8 cellular contexts compared by ENCODE assay signal in the genomic region with DNA sequence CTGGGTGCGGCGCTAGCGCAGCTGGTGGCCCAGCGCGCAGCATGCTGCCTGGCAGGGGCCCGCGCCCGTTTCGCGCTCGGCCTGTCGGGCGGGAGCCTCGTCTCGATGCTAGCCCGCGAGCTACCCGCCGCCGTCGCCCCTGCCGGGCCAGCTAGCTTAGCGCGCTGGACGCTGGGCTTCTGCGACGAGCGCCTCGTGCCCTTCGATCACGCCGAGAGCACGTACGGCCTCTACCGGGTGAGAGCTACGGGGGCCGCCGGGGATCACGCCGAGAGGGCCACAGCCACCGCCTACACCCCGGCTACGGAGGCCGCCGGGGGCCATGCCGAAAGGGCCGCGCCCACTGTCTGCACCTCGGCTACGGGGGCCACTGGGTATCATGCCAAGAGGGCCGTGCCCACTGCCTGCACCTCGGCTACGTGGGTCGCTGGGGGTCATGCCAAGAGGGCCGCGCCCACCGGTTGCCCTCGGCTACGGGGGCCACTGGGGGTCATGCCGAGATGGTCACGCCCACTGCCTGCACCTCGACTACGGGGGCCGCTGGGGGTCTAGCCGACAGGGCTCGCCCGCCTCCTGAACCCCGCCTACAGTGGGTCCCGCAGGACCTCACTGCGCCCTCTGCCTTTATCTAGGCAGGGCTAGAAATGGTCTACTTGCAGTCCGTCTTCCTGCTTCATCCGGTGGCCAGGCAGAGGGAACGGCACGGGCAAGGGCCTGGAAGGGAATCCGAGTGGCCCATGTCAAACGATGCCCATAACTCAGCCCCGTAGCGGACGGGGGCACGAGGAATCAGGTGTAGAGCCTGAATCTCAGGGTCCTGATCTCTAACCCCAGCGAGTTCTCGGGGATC. TPM values are rescaled to one million over a fixed set of nuclear protein-coding genes. Genes with fewer than 3 reads are reported as not detected.
DNase-seq lines count a peak whose midpoint lies in the region; ATAC-seq and TF ChIP-seq lines count a peak whose summit lies in the region.

No MANE protein-coding gene starts in this region.

- H3K56ac ChIP-seq in mesendoderm (ENCODE audit: low read length) = peak overlapping the region; percentile 98

- peaks cover 2% of the 10 kb centered on the region for H3K79me2 ChIP-seq in mesendoderm (ENCODE audit: control insufficient read depth, insufficient read depth, low read length)

- H3K9ac ChIP-seq in mesendoderm (ENCODE audit: low read length) = peak overlapping the region; percentile 95

- no peak overlapping the region for H3K23ac ChIP-seq in mesendoderm (ENCODE audit: low read length)

- H4K8ac ChIP-seq in mesendoderm (ENCODE audit: low read depth, low read length) = no peak overlapping the region

- peaks cover 5% of the 10 kb centered on the region for H3K36me3 ChIP-seq in BJ (ENCODE audit: control insufficient read depth, insufficient read depth, low read length)
- H3K36me3 ChIP-seq in effector memory CD4-positive, alpha-beta T cell (ENCODE audit: control insufficient read depth, insufficient read depth, low read length) = no peaks in the 10 kb centered on the region
- H3K36me3 ChIP-seq in mesendoderm (ENCODE audit: control insufficient read depth, insufficient read depth, low read length) = peaks cover 2% of the 10 kb centered on the region

- peak overlapping the region; percentile 94 for H3K4me3 Mint-ChIP-seq in activated CD8-positive, alpha-beta T cell treated with anti-CD3 and anti-CD28 coated beads, Interleukin-2, amount 10 ng/mL, durations not matched to agents 7 days and 5 days

- TF ChIP-seq CTCF in BJ (IDR thresholded peaks at IDR 0.05; ENCODE audit: insufficient read depth, low read depth, low read length) = peak; percentile 47

- DNase-seq in BJ (ENCODE audit: low read depth) = no peak
- DNase-seq in NCI-H82 treated with DMSO at 0.1 percent for 48 hours (lab: John Stamatoyannopoulos, UW; ENCODE audit: unreplicated experiment) = peak; percentile 47
- DNase-seq in activated CD8-positive, alpha-beta T cell treated with anti-CD3 and anti-CD28 coated beads, Interleukin-2, amount 10 ng/mL, durations not matched to agents 7 days and 5 days = peak; percentile 94
- peak; percentile 71 to 75 (median 74) for DNase-seq in effector memory CD4-positive, alpha-beta T cell
- DNase-seq in mesendoderm = peak; percentile 85
- DNase-seq in stimulated activated CD8-positive, alpha-beta memory T cell treated with anti-CD3 and anti-CD28 coated beads, Interleukin-12 subunit alpha, Interleukin-12 subunit beta, amount 100 ng/mL, for 4 hours (ENCODE audit: low read depth) = peak; percentile 74

- H3K27ac ChIP-seq in effector memory CD4-positive, alpha-beta T cell (ENCODE audit: insufficient read depth, low read length, poor library complexity, severe bottlenecking) = peak overlapping the region; percentile 92
- H3K27ac ChIP-seq in mesendoderm (ENCODE audit: low read depth, low read length) = peak overlapping the region; percentile 74

- H3K4ac ChIP-seq in mesendoderm (ENCODE audit: low read depth, low read length) = peak overlapping the region; percentile 56

- H3K4me2 ChIP-seq in mesendoderm (ENCODE audit: low read length) = peak overlapping the region; percentile 13

- peaks cover under 1% of the 10 kb centered on the region for H3K9me3 Mint-ChIP-seq in activated CD8-positive, alpha-beta T cell treated with anti-CD3 and anti-CD28 coated beads, Interleukin-2, amount 10 ng/mL, durations not matched to agents 7 days and 5 days (ENCODE audit: insufficient read depth)

- H3K9me3 ChIP-seq in effector memory CD4-positive, alpha-beta T cell (ENCODE audit: control insufficient read depth, low read length) = no peaks in the 10 kb centered on the region

- H2AK5ac ChIP-seq in mesendoderm (ENCODE audit: low read length) = no peak overlapping the region

- peaks cover 44% of the 10 kb centered on the region for H3K36me3 Mint-ChIP-seq in activated CD8-positive, alpha-beta T cell treated with anti-CD3 and anti-CD28 coated beads, Interleukin-2, amount 10 ng/mL, durations not matched to agents 7 days and 5 days (ENCODE audit: low read depth)

- peaks cover 44% of the 10 kb centered on the region for H3K4me1 Mint-ChIP-seq in activated CD8-positive, alpha-beta T cell treated with anti-CD3 and anti-CD28 coated beads, Interleukin-2, amount 10 ng/mL, durations not matched to agents 7 days and 5 days (ENCODE audit: low read depth)

- H3K4me3 ChIP-seq in BJ (ENCODE audit: low read depth, low read length) = peak overlapping the region; percentile 96
- H3K4me3 ChIP-seq in effector memory CD4-positive, alpha-beta T cell (ENCODE audit: insufficient read depth, low read depth, low read length, poor library complexity, severe bottlenecking) = peak overlapping the region; percentile 74
- H3K4me3 ChIP-seq in mesendoderm (ENCODE audit: low read length) = peak overlapping the region; percentile 77

- ATAC-seq in GM19025 (IDR thresholded peaks at IDR 0.05; ENCODE audit: low read depth, unreplicated experiment) (peak; percentile 54), HG03280 (IDR thresholded peaks at IDR 0.05; ENCODE audit: unreplicated experiment) (peak; percentile 64)
- peak; percentile 74 for ATAC-seq in activated CD8-positive, alpha-beta T cell treated with anti-CD3 and anti-CD28 coated beads, Interleukin-2, amount 10 ng/mL, durations not matched to agents 7 days and 5 days

- peaks cover 16% of the 10 kb centered on the region for H3K4me1 ChIP-seq in effector memory CD4-positive, alpha-beta T cell (ENCODE audit: control insufficient read depth, insufficient read depth, low read length, poor library complexity, severe bottlenecking)
- no peaks in the 10 kb centered on the region for H3K4me1 ChIP-seq in mesendoderm (ENCODE audit: control insufficient read depth, low read depth, low read length)

- POLR2A ChIA-PET in BJ (lab: Charles Lee) = interaction anchor here (0.7 to 0.8 kb wide), 3 partner anchors 24 to 41 kb away, joined by 4 to 9 read pairs (median 4); no protein-coding TSS in a partner anchor
- POLR2A ChIA-PET in activated CD8-positive, alpha-beta T cell treated with anti-CD3 and anti-CD28 coated beads, Interleukin-2, amount 10 ng/mL, durations not matched to agents 7 days and 5 days (lab: Charles Lee) = interaction anchor here (0.9 to 3.4 kb wide), 10 partner anchors 10 to 110 kb away, joined by 3 to 36 read pairs (median 6); no protein-coding TSS in a partner anchor

- peak overlapping the region; percentile 78 for H3K18ac ChIP-seq in mesendoderm (ENCODE audit: low read length)

- H3K79me1 ChIP-seq in mesendoderm (ENCODE audit: low read length) = peaks cover 6% of the 10 kb centered on the region

- H2BK120ac ChIP-seq in mesendoderm (ENCODE audit: low read depth, low read length) = no peak overlapping the region

- H3K27me3 Mint-ChIP-seq in activated CD8-positive, alpha-beta T cell treated with anti-CD3 and anti-CD28 coated beads, Interleukin-2, amount 10 ng/mL, durations not matched to agents 7 days and 5 days (ENCODE audit: low read depth) = no peaks in the 10 kb centered on the region

- H2BK15ac ChIP-seq in mesendoderm (replicated peaks; ENCODE audit: low read depth) = no peak overlapping the region

- H3K27ac Mint-ChIP-seq in activated CD8-positive, alpha-beta T cell treated with anti-CD3 and anti-CD28 coated beads, Interleukin-2, amount 10 ng/mL, durations not matched to agents 7 days and 5 days = peak overlapping the region; percentile 97

- H4K5ac ChIP-seq in mesendoderm (ENCODE audit: low read length) = no peak overlapping the region

- H2BK5ac ChIP-seq in mesendoderm (ENCODE audit: low read length) = peak overlapping the region; percentile 64

- CTCF ChIA-PET in BJ (lab: Yijun Ruan, JAX) = interaction anchor here (0.7 to 1.5 kb wide), 3 partner anchors 15 to 63 kb away, joined by 3 to 6 read pairs (median 4); no protein-coding TSS in a partner anchor
- CTCF ChIA-PET in activated CD8-positive, alpha-beta T cell treated with anti-CD3 and anti-CD28 coated beads, Interleukin-2, amount 10 ng/mL, durations not matched to agents 7 days and 5 days (lab: Charles Lee) = interaction anchor here (0.7 to 3.6 kb wide), 11 partner anchors 10 to 421 kb away, joined by 3 to 50 read pairs (median 4); a partner anchor contains a TSS

- no CpG with 5 or more reads among the region's 82 CpGs for WGBS in mesendoderm (ENCODE audit: extremely low coverage, insufficient coverage, low lambda C conversion rate)

- H3K27me3 ChIP-seq in BJ (ENCODE audit: control insufficient read depth, insufficient read depth, low read length) (no peaks in the 10 kb centered on the region), mesendoderm (ENCODE audit: insufficient read depth, low read length, poor library complexity) (no peaks in the 10 kb centered on the region)
- H3K27me3 ChIP-seq in effector memory CD4-positive, alpha-beta T cell (replicated peaks; ENCODE audit: control insufficient read depth, insufficient read depth, low read length, poor library complexity, severe bottlenecking) = no peaks in the 10 kb centered on the region

RNA-seq across cellular contexts. Expression of a gene that starts 0.5 kb away (rescaled TPM):
- polyA plus RNA-seq in BJ (2011; rRNA removed) = 73.4 and 89.2 TPM in 2 replicates
- 73.8 and 114 TPM in 2 replicates for polyA minus RNA-seq in BJ (2011; rRNA and poly(A)+ RNA removed)
- total RNA-seq in activated CD8-positive, alpha-beta T cell treated with anti-CD3 and anti-CD28 coated beads, Interleukin-2, amount 10 ng/mL, durations not matched to agents 7 days and 5 days = 10 to 100 TPM; 94.0 to 99.9 TPM
- polyA plus RNA-seq in mesendoderm (2013, experiment 1 of 2) = 62.3 TPM
- polyA plus RNA-seq in mesendoderm (2013, experiment 2 of 2) = 62.5 TPM

RNA-seq across cellular contexts. Expression of a gene that starts 41.6 kb away (rescaled TPM):
- polyA plus RNA-seq in BJ (2011; rRNA removed) = 12.0 and 18.8 TPM in 2 replicates
- 8.2 and 11.2 TPM in 2 replicates for polyA minus RNA-seq in BJ (2011; rRNA and poly(A)+ RNA removed)
- 1 to 10 TPM; 7.3 to 7.4 TPM for total RNA-seq in activated CD8-positive, alpha-beta T cell treated with anti-CD3 and anti-CD28 coated beads, Interleukin-2, amount 10 ng/mL, durations not matched to agents 7 days and 5 days
- polyA plus RNA-seq in mesendoderm (2013, experiment 1 of 2) = 2.0 TPM
- polyA plus RNA-seq in mesendoderm (2013, experiment 2 of 2) = 1.8 TPM

RNA-seq across cellular contexts. Expression of a gene that starts 43.5 kb away (rescaled TPM):
- polyA plus RNA-seq in BJ (2011; rRNA removed) = 124 and 158 TPM in 2 replicates
- polyA minus RNA-seq in BJ (2011; rRNA and poly(A)+ RNA removed) = 179 and 281 TPM in 2 replicates
- total RNA-seq in activated CD8-positive, alpha-beta T cell treated with anti-CD3 and anti-CD28 coated beads, Interleukin-2, amount 10 ng/mL, durations not matched to agents 7 days and 5 days = 10 to 100 TPM; 74.6 to 75.0 TPM
- 37.7 TPM for polyA plus RNA-seq in mesendoderm (2013, experiment 1 of 2)
- 38.0 TPM for polyA plus RNA-seq in mesendoderm (2013, experiment 2 of 2)

RNA-seq across cellular contexts. Expression of a gene that starts 51.2 kb away (rescaled TPM):
- polyA plus RNA-seq in BJ (2011; rRNA removed) = not detected in 2 replicates
- polyA minus RNA-seq in BJ (2011; rRNA and poly(A)+ RNA removed) = not detected in 2 replicates
- not detected for total RNA-seq in activated CD8-positive, alpha-beta T cell treated with anti-CD3 and anti-CD28 coated beads, Interleukin-2, amount 10 ng/mL, durations not matched to agents 7 days and 5 days
- not detected for polyA plus RNA-seq in mesendoderm (2013, experiment 1 of 2)
- not detected for polyA plus RNA-seq in mesendoderm (2013, experiment 2 of 2)
